Comparison of ENCODE assay signal across 8 cellular contexts in the genomic region with DNA sequence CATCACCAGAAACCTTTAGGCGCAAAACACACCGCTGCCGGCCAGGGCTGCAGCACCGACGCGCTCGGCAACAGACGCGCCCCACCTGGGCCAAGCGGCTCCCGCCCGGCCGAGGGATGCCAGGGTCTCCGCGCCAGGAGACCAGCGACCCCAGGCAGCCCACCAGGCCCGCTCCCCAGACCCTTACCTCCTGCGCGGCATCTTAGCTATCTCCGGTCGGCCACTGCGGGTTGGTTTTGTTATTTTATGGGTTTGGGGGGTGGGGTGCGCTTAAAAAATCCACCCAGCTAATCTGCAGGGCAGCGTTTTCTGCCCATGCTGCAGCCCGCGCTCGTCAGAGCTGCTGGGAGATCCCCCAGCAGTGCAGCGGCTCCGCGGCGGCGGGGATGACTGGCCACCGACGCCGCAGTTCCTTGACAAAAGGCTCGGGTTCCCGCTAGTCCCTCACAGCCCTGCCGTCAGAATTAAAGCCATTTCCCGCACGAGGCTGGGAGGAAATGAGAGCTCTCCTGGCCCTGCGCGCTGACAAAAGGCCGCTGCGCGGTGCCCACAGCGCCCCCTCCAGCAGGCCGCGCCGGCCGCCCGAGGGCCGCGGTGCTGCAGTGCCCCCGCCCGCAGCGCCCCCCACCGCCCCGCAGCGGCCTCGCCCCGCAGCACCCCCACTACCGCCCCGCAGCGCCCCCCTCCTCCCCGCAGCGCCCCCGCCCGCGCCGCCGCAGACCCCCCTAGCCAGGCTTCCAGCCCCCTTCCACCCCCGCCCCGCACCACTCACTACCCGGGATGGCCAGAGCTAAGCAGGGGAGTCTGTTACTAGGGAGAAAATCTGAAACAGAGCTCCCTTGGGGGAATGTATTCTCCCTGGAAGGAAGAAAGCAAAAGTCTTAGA. TPM values are rescaled to one million over a fixed set of nuclear protein-coding genes. Genes with fewer than 3 reads are reported as not detected.
DNase-seq lines count a peak whose midpoint lies in the region; ATAC-seq, FAIRE-seq and TF ChIP-seq lines count a peak whose summit lies in the region.

A gene with protein sequence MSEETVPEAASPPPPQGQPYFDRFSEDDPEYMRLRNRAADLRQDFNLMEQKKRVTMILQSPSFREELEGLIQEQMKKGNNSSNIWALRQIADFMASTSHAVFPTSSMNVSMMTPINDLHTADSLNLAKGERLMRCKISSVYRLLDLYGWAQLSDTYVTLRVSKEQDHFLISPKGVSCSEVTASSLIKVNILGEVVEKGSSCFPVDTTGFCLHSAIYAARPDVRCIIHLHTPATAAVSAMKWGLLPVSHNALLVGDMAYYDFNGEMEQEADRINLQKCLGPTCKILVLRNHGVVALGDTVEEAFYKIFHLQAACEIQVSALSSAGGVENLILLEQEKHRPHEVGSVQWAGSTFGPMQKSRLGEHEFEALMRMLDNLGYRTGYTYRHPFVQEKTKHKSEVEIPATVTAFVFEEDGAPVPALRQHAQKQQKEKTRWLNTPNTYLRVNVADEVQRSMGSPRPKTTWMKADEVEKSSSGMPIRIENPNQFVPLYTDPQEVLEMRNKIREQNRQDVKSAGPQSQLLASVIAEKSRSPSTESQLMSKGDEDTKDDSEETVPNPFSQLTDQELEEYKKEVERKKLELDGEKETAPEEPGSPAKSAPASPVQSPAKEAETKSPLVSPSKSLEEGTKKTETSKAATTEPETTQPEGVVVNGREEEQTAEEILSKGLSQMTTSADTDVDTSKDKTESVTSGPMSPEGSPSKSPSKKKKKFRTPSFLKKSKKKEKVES (minus strand): TSS at position 502 of the 886 bp plus-strand sequence. CDS start 61,792 bp downstream, outside the sequence.

- H3K4me1 Mint-ChIP-seq in CD4-positive, alpha-beta memory T cell: peaks cover 8 to 17% (median 13%) of the 10 kb centered on the region in 4 donors

- H3K9me3 ChIP-seq in CD4-positive, alpha-beta memory T cell (ENCODE audit: control insufficient read depth in 1 of 2, low read length in 2 of 2): no peaks in the 10 kb centered on the region
- H3K9me3 ChIP-seq in GM12878 (replicated peaks; ENCODE audit: control insufficient read depth, insufficient read depth, low read length): no peaks in the 10 kb centered on the region; the same call in 2 of the 3 replicates
- no peaks in the 10 kb centered on the region for H3K9me3 ChIP-seq in spleen

- no peak for FAIRE-seq in GM12878 (lab: Jason Lieb, UNC)

- H3K36me3 ChIP-seq in CD4-positive, alpha-beta memory T cell (ENCODE audit: insufficient read depth, low read length): no peaks in the 10 kb centered on the region
- H3K36me3 ChIP-seq in GM12878 (ENCODE audit: control insufficient read depth in 2 of 2, insufficient read depth in 2 of 2, low read length in 1 of 2) (no peaks in the 10 kb centered on the region), spleen (no peaks in the 10 kb centered on the region)

- H3K79me2 ChIP-seq in GM12878 (ENCODE audit: control insufficient read depth, insufficient read depth, low read length): no peaks in the 10 kb centered on the region

- WGBS in GM12878 (ENCODE audit: insufficient coverage, insufficient replicate concordance, low lambda C conversion rate, missing lambda C conversion rate): 1% methylated on average over 50 of the region's 74 CpGs
- WGBS in spleen, 5 donors: 1 to 2% (median 1%) methylated on average over 17 to 69 of the region's 74 CpGs

- POLR2A ChIA-PET in CD4-positive, alpha-beta memory T cell (lab: Charles Lee; ENCODE audit: partially characterized antibody): no interaction called here
- POLR2A ChIA-PET in GM12878 (lab: Charles Lee): no interaction called here

- peak; percentile 66 for ATAC-seq in GM12878

- peak within 1 kb of the TSS in 1 of 7 donors; percentile 59 for H3K27ac Mint-ChIP-seq in CD4-positive, alpha-beta memory T cell

- H2AFZ ChIP-seq in GM12878 (ENCODE audit: control insufficient read depth, low read depth, low read length): peak within 1 kb of the TSS; percentile 22; the same call in 1 of the 2 replicates

- BruUV-seq in GM12878 (replicated peaks; lab: Mats Ljungman, UMichigan): no TSS peak

- peaks cover 29% of the 10 kb centered on the region for H3K27me3 ChIP-seq in CD4-positive, alpha-beta memory T cell (ENCODE audit: insufficient read depth, low read length)
- peaks cover 6 to 8% of the 10 kb centered on the region in 2 experiments; a peak in 2 of 4 replicates for H3K27me3 ChIP-seq in GM12878 (replicated peaks in 1 of 2; ENCODE audit: control insufficient read depth in 2 of 2, insufficient read depth in 2 of 2, low read length in 1 of 2)
- H3K27me3 ChIP-seq in spleen (replicated peaks in 1 of 7): peaks cover 0 to 92% (median 38%) of the 10 kb centered on the region in 7 donors

- CTCF ChIA-PET in CD4-positive, alpha-beta memory T cell (lab: Charles Lee; ENCODE audit: partially characterized antibody): interaction anchor here (1.6 to 1.7 kb wide), 2 partner anchors 17 to 111 kb away, joined by 3 to 6 read pairs; no protein-coding TSS in a partner anchor
- CTCF ChIA-PET in GM12878 (lab: Yijun Ruan, JAX): interaction anchor here (1.0 kb wide), 1 partner anchor 9 kb away, joined by 3 read pairs; no protein-coding TSS in a partner anchor

- TF ChIP-seq POLR2A in GM12878 (IDR thresholded peaks at IDR 0.05; ENCODE audit: low read depth, low read length) (no peak), spleen (IDR thresholded peaks at IDR 0.05) (no peak)

- intact Hi-C loops in CD4-positive, alpha-beta memory T cell (cut with micrococcal nuclease): no loop called here
- intact Hi-C loops in GM12878 (cut with micrococcal nuclease; ENCODE audit: unreplicated experiment): no loop called here
- intact Hi-C loops in spleen (cut with DNase I; ENCODE audit: low total_unique reads): no loop called here

- peaks cover 36 to 59% of the 10 kb centered on the region in 2 donors for H3K27me3 Mint-ChIP-seq in CD4-positive, alpha-beta memory T cell

- H3K4me3 ChIP-seq in CD4-positive, alpha-beta memory T cell (ENCODE audit: low read length in 2 of 2): peak within 1 kb of the TSS; percentile 32 to 36
- peak within 1 kb of the TSS; percentile 44; the same call in 1 of the 2 replicates for H3K4me3 ChIP-seq in GM12878
- peak within 1 kb of the TSS; percentile 41 to 80 (median 48) for H3K4me3 ChIP-seq in spleen

- H4K20me1 ChIP-seq in GM12878 (ENCODE audit: control insufficient read depth, insufficient read depth): 0 out of 2 replicates have a peak, but pooled peaks cover 3% of the 10 kb centered on the region

- SMC1A ChIA-PET in GM12878 (lab: Charles Lee; ENCODE audit: uncharacterized antibody, unreplicated experiment): interaction anchor here (1.5 kb wide), 1 partner anchor 101 kb away, joined by 4 read pairs; no protein-coding TSS in a partner anchor

- in situ Hi-C loops in GM12878 (cut with MboI): no loop called here

- no peaks in the 10 kb centered on the region for H3K36me3 Mint-ChIP-seq in CD4-positive, alpha-beta memory T cell

- TF ChIP-seq RAD21 in GM12878 (IDR thresholded peaks at IDR 0.05; ENCODE audit: insufficient read depth, low read depth, low read length): no peak

- H3K9me3 Mint-ChIP-seq in CD4-positive, alpha-beta memory T cell: peaks cover 0 to under 1% (median 0%) of the 10 kb centered on the region in 8 donors

- no peak within 1 kb of the TSS for H3K27ac ChIP-seq in CD4-positive, alpha-beta memory T cell (ENCODE audit: low read depth, low read length)
- H3K27ac ChIP-seq in GM12878 (ENCODE audit: control insufficient read depth, insufficient read depth): no peak within 1 kb of the TSS
- peak within 1 kb of the TSS in 4 of 8 donors; percentile 37 to 74 (median 54) for H3K27ac ChIP-seq in spleen

- RAD21 ChIA-PET in GM12878 (lab: Charles Lee; ENCODE audit: unreplicated experiment): no interaction called here

- no peak within 1 kb of the TSS for H3K9ac ChIP-seq in GM12878 (ENCODE audit: control insufficient read depth, insufficient read depth, low read length)

- peak within 1 kb of the TSS; percentile 67 for H3K4me2 ChIP-seq in GM12878 (ENCODE audit: control insufficient read depth, insufficient read depth)

- peaks cover 17% of the 10 kb centered on the region for H3K4me1 ChIP-seq in CD4-positive, alpha-beta memory T cell (ENCODE audit: insufficient read depth, low read length)
- H3K4me1 ChIP-seq in GM12878 (ENCODE audit: control insufficient read depth, insufficient read depth, low read length) (peaks cover 5% of the 10 kb centered on the region), spleen (peaks cover 9 to 20% (median 17%) of the 10 kb centered on the region in 6 donors)

- TF ChIP-seq CTCF in GM12878 (IDR thresholded peaks at IDR 0.05 in 2 of 3, conservative IDR thresholded peaks at IDR 0.05 in 1 of 3; ENCODE audit: control insufficient read depth in 2 of 3, extremely low read depth in 1 of 3, insufficient read depth in 1 of 3, low read depth in 3 of 3, low read length in 3 of 3) (peak; percentile 7 to 18 (median 10); a peak in 1 of 6 replicates), spleen (IDR thresholded peaks at IDR 0.05 in 8 of 11, conservative IDR thresholded peaks at IDR 0.05 in 3 of 11) (peak in 4 of 11 experiments; percentile 13 to 48 (median 32))

- TF ChIP-seq EP300 in GM12878 (IDR thresholded peaks at IDR 0.05; ENCODE audit: borderline replicate concordance in 1 of 2, control insufficient read depth in 1 of 2, low read depth in 2 of 2, low read length in 2 of 2): no peak

- DNase-seq in CD4-positive, alpha-beta memory T cell: peak in 2 of 5 donors; percentile 26 to 39
- DNase-seq in HT1080 (ENCODE audit: low read depth): peak; percentile 69
- peak; percentile 85 for DNase-seq in RPMI8226
- DNase-seq in GM12878 (ENCODE audit: low read depth, low spot score): no peak
- peak; percentile 90 for DNase-seq in iPS-NIHi11 (ENCODE audit: low spot score)
- DNase-seq in spleen: peak; percentile 78
- no peak for DNase-seq in LoVo (ENCODE audit: low spot score)
- no peak for DNase-seq in RKO (ENCODE audit: low spot score)

- H3K4me3 Mint-ChIP-seq in CD4-positive, alpha-beta memory T cell: peak within 1 kb of the TSS; percentile 76 to 87 (median 82)

RNA-seq across cellular contexts. Expression of the gene that starts here (rescaled TPM):
- total RNA-seq in CD4-positive, alpha-beta memory T cell: 1 to 10 TPM in 1 of 2 experiments, under 1 TPM in 1; 0.94 to 1.1 TPM
- polyA plus RNA-seq in CD4-positive, alpha-beta memory T cell: under 1 TPM in 1 of 2 donors, not detected in 1; 0.41 TPM
- total RNA-seq in HT1080 (2014; rRNA removed; shearing (Covaris generic)): 39.3 and 79.9 TPM in 2 replicates
- polyA plus RNA-seq in HT1080 (2015; cell fraction: cytosol; rRNA removed): 35.3 and 35.4 TPM in 2 replicates
- 33.9 and 34.4 TPM in 2 replicates for polyA plus RNA-seq in HT1080 (2015; cell fraction: nucleus; rRNA removed)
- total RNA-seq in GM12878 (2013; cell fraction: nucleolus; rRNA removed): not detected in 2 replicates
- total RNA-seq in GM12878 (2014; rRNA removed) (not detected in 2 replicates), GM12878 (2014; rRNA removed; fragmentation: Illumina TruSeq; extraction: Trizol) (not detected in 2 replicates), GM12878 (2021) (0.08 and 0.19 TPM in 2 replicates), spleen (1 to 10 TPM; 3.3 to 7.1 (median 4.2) TPM)
- not detected for polyA plus RNA-seq in GM12878 (2011; ENCODE audit: low read depth)
- polyA plus RNA-seq in GM12878 (2011; rRNA removed) (not detected in 2 replicates), GM12878 (2014; fragmentation: Illumina TruSeq; extraction: Trizol) (not detected in 2 replicates), GM12878 (2014; fragmentation: Nextera tagmentation; extraction: Ambion mirVana) (not detected), GM12878 (2014; rRNA removed) (not detected in 2 replicates), GM12878 (2016; fragmentation: Nextera tagmentation; extraction: Ambion mirVana) (under 1 TPM; 0.05 to 0.13 TPM), spleen (1 to 10 TPM in 1 of 3 donors, under 1 TPM in 2; 0.47 to 1.8 (median 0.50) TPM)
- polyA plus RNA-seq in GM12878 (2011; cell fraction: cytosol; rRNA removed): 0.03 and 0.17 TPM in 2 replicates
- polyA plus RNA-seq in GM12878 (2011; cell fraction: nucleus; rRNA removed): 0.07 TPM in 1 of 2 replicates, not detected in the other
- polyA plus RNA-seq in GM12878 (2012): not detected in 2 replicates
- polyA minus RNA-seq in GM12878 (2011; rRNA and poly(A)+ RNA removed): 0.15 and 0.22 TPM in 2 replicates
- polyA minus RNA-seq in GM12878 (2011; cell fraction: cytosol; rRNA and poly(A)+ RNA removed): not detected in 2 replicates
- polyA minus RNA-seq in GM12878 (2011; cell fraction: nucleus; rRNA and poly(A)+ RNA removed): under 0.01 TPM in 1 of 2 replicates, not detected in the other

Comparison
In these comparisons a context has a peak if more than half of its experiments do, and no peak if none do; other contexts are left out.
1. Peak in ATAC-seq, H3K4me3 ChIP-seq and H3K4me2 ChIP-seq in GM12878; RNA of the gene not detected or under 1 TPM.
2. DNase-seq: peak in HT1080 (single experiment), RPMI8226 (single experiment), iPS-NIHi11 (single experiment) and spleen (single experiment); none in GM12878 (single experiment), LoVo (single experiment) and RKO (single experiment).
3. Peak in every context shown above with its lines, with median percentiles within 50 percentile points of each other: H3K4me3 ChIP-seq.